ENCODE assay signal across 8 cellular contexts in the genomic region with DNA sequence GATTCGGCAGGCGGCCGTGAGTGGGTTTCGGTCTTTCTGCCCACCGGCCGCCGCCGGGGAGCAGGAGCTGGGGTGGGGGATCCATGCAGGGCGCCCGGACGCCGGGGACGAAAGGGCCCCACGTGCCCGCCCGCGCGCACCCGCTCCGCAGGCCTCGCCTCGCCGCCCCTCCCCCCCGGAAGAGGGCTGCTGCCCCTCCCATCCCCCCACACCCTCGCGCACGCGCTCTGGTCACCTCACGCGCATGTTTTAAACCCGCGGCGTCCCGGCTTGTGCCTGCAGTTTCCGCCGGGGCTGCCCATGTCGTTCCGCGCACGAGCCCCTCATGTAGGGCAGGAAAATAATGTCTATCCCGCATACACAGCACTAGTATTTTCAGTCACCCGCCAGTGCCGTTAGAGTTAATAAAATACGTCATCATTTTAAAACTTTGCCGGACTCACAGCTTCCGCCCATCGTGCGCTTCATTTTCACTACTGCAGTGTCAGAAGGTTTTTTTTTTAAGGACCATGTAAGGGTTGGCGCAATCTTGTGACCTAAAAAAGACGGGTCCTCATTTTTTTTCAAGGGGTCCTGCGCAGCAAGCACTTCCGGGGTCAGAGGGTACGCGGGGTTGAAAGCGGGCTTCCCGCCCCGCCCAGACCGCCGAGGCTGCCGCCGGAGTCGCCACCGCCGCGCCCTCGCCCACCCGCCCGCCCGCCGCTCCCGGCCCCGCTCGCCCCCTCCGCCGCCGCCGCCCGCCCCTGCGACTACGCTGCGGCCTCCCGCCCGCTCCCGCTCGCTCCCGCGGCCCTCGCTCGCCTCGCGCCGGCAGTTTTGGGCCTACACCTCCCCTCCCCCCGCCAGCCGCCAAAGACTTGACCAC. TPM values are rescaled to one million over a fixed set of nuclear protein-coding genes. Genes with fewer than 3 reads are reported as not detected.
DNase-seq lines count a peak whose midpoint lies in the region; ATAC-seq lines count a peak whose summit lies in the region.

PCBP1 (plus strand) TSS at position 640 of the 865 bp plus-strand sequence. CDS start 267 bp downstream, outside the sequence.

- H3K4me1 ChIP-seq in BLaER1 treated with 17β-estradiol and CSF1 and Interleukin-3, amounts not matched to agents 10 nM and 100 nM = peaks cover 50 to 67% (median 60%) of the 10 kb centered on the region in 10 experiments

- peak within 1 kb of the TSS; percentile 99 to 100 (median 100) for H3K27ac ChIP-seq in BLaER1 treated with 17β-estradiol and CSF1 and Interleukin-3, amounts not matched to agents 10 nM and 100 nM

- H3K36me3 ChIP-seq in BLaER1 treated with 17β-estradiol and CSF1 and Interleukin-3, amounts not matched to agents 10 nM and 100 nM = peaks cover 23 to 42% (median 29%) of the 10 kb centered on the region in 11 experiments; a peak in 21 of 22 replicates

- peak within 1 kb of the TSS; percentile 86 to 98 (median 92) for H3K4me3 ChIP-seq in BLaER1 treated with 17β-estradiol and CSF1 and Interleukin-3, amounts not matched to agents 10 nM and 100 nM

- peak; percentile 38 for ATAC-seq in GM19397 (IDR thresholded peaks at IDR 0.05; ENCODE audit: unreplicated experiment)
- peak; percentile 72 for ATAC-seq in left lobe of liver

- H3K27me3 ChIP-seq in BLaER1 treated with 17β-estradiol and CSF1 and Interleukin-3, amounts not matched to agents 10 nM and 100 nM = no peaks in the 10 kb centered on the region

- peak within 1 kb of the TSS; percentile 97 to 100 (median 99) for H3K9ac ChIP-seq in BLaER1 treated with 17β-estradiol and CSF1 and Interleukin-3, amounts not matched to agents 10 nM and 100 nM

- peak within 1 kb of the TSS; percentile 90 to 99 (median 97) for H3K4me2 ChIP-seq in BLaER1 treated with 17β-estradiol and CSF1 and Interleukin-3, amounts not matched to agents 10 nM and 100 nM

- H4K20me1 ChIP-seq in BLaER1 treated with 17β-estradiol and CSF1 and Interleukin-3, amounts not matched to agents 10 nM and 100 nM = peaks cover 0 to 7% (median 0%) of the 10 kb centered on the region in 11 experiments; a peak in 3 of 22 replicates

- H3K9me3 ChIP-seq in BLaER1 treated with 17β-estradiol and CSF1 and Interleukin-3, amounts not matched to agents 10 nM and 100 nM (replicated peaks in 1 of 11) = peaks cover 0 to 3% (median 0%) of the 10 kb centered on the region in 11 experiments; a peak in 2 of 22 replicates

- DNase-seq in HK-2 (ENCODE audit: unreplicated experiment) (peak; percentile 94), NCI-H82 (lab: John Stamatoyannopoulos, UW) (peak; percentile 95), dedifferentiated amniotic fluid mesenchymal stem cell (ENCODE audit: extremely low spot score) (peak; percentile 89), left lobe of liver (ENCODE audit: low spot score) (peak; percentile 95)
- DNase-seq in activated CD4-positive, alpha-beta T cell treated with anti-CD3 and anti-CD28 coated beads, Interleukin-2, amount 50 U/mL, for 24 hours (ENCODE audit: low read depth in 1 of 2, low spot score in 1 of 2) = peak; percentile 96 to 98
- DNase-seq in stimulated activated CD4-positive, alpha-beta T cell treated with anti-CD3 and anti-CD28 coated beads, Interleukin-1b, Interleukin-23, amount 100 ng/mL, for 48 hours = peak; percentile 96

RNA-seq across cellular contexts. Expression of gene PCBP1, which starts in this region (rescaled TPM):
- 161 TPM for total RNA-seq in left lobe of liver

Comparison
In these comparisons a context has a peak if more than half of its experiments do, and no peak if none do; other contexts are left out.
1. Peak in every context shown above with its lines: DNase-seq, ATAC-seq, H3K4me3 ChIP-seq and H3K27ac ChIP-seq.